ENCODE assay signal across 8 cellular contexts in genomic region chr14:65412881-65413738, GRCh38. TPM values are rescaled to one million over a fixed set of nuclear protein-coding genes. Genes with fewer than 3 reads are reported as not detected.
A peak's percentile ranks its signal among the peaks of the same experiment; 100 is the strongest.
DNase-seq lines count a peak whose midpoint lies in the region; ATAC-seq and TF ChIP-seq lines count a peak whose summit lies in the region.

No MANE protein-coding gene starts in this region.

- peak overlapping the region; percentile 94 to 97 (median 96) for H3K27ac ChIP-seq in esophagus muscularis mucosa (replicated peaks in 1 of 4)
- peak overlapping the region; percentile 73 to 97 (median 92) for H3K27ac ChIP-seq in thyroid gland

- H3K27me3 Mint-ChIP-seq in naive B cell = no peaks in the 10 kb centered on the region

- peak; percentile 39 for ATAC-seq in GM18867 (IDR thresholded peaks at IDR 0.05; ENCODE audit: unreplicated experiment)
- peak; percentile 24 for ATAC-seq in HG03097 (IDR thresholded peaks at IDR 0.05; ENCODE audit: low FRiP score, unreplicated experiment)
- peak; percentile 43 to 50 for ATAC-seq in naive B cell (ENCODE audit: low read depth in 2 of 2)

- no peaks in the 10 kb centered on the region for H3K9me3 ChIP-seq in esophagus muscularis mucosa
- no peaks in the 10 kb centered on the region for H3K9me3 ChIP-seq in thyroid gland

- WGBS in esophagus muscularis mucosa = 2% methylated on average over 27 of the region's 85 CpGs
- 0% methylated on average over 15 to 27 of the region's 85 CpGs for WGBS in thyroid gland, 2 donors

- H3K4me3 ChIP-seq in esophagus muscularis mucosa = peak overlapping the region; percentile 87 to 97 (median 92)
- peak overlapping the region; percentile 51 to 89 (median 89) for H3K4me3 ChIP-seq in thyroid gland (replicated peaks in 1 of 3)

- H3K36me3 Mint-ChIP-seq in naive B cell = no peaks in the 10 kb centered on the region

- peaks cover 15 to 39% (median 17%) of the 10 kb centered on the region in 3 donors for H3K4me1 Mint-ChIP-seq in naive B cell

- H3K4me1 ChIP-seq in esophagus muscularis mucosa = peaks cover 19% of the 10 kb centered on the region in 4 donors
- H3K4me1 ChIP-seq in thyroid gland = peaks cover 4 to 13% of the 10 kb centered on the region in 2 donors

- H3K27me3 ChIP-seq in esophagus muscularis mucosa = no peaks in the 10 kb centered on the region
- H3K27me3 ChIP-seq in thyroid gland = no peaks in the 10 kb centered on the region

- intact Hi-C loops in esophagus muscularis mucosa (cut with DNase I) = loop anchor here (5.0 to 10.0 kb wide), 3 partner anchors 188 to 426 kb away; partner anchors contain the start of gene FNTB
- intact Hi-C loops in thyroid gland (cut with DNase I) = loop anchor here (5.0 to 10.0 kb wide), 3 partner anchors 191 to 542 kb away; no protein-coding TSS in a partner anchor

- no peak for TF ChIP-seq EP300 in esophagus muscularis mucosa (IDR thresholded peaks at IDR 0.05)

- DNase-seq in Ammon's horn (ENCODE audit: low spot score) = peak; percentile 29
- DNase-seq in NCI-H69 (lab: John Stamatoyannopoulos, UW) = peak; percentile 94
- peak; percentile 8 for DNase-seq in activated CD8-positive, alpha-beta memory T cell treated with anti-CD3 and anti-CD28 coated beads, Interleukin-2, amount 50 U/mL, for 1 hour (ENCODE audit: extremely low read depth)
- DNase-seq in esophagus muscularis mucosa (ENCODE audit: extremely low spot score) = peak; percentile 92
- DNase-seq in naive B cell = peak; percentile 73
- DNase-seq in thyroid gland = peak in 1 of 2 donors; percentile 74

- peak overlapping the region; percentile 16 to 97 (median 92) for H3K27ac Mint-ChIP-seq in naive B cell

- no peaks in the 10 kb centered on the region for H3K9me3 Mint-ChIP-seq in naive B cell

- H3K36me3 ChIP-seq in esophagus muscularis mucosa (no peaks in the 10 kb centered on the region), thyroid gland (no peaks in the 10 kb centered on the region)

- TF ChIP-seq POLR2A in esophagus muscularis mucosa (IDR thresholded peaks at IDR 0.05; ENCODE audit: low read depth) (no peak), thyroid gland (IDR thresholded peaks at IDR 0.05) (no peak)

- peak overlapping the region; percentile 94 to 99 (median 99) for H3K4me3 Mint-ChIP-seq in naive B cell

- TF ChIP-seq CTCF in esophagus muscularis mucosa (IDR thresholded peaks at IDR 0.05) (no peak), thyroid gland (IDR thresholded peaks at IDR 0.05) (peak in 1 of 6 experiments; percentile 5)

RNA-seq across cellular contexts. Expression of gene FUT8, which starts 0.6 kb away (rescaled TPM):
- total RNA-seq in esophagus muscularis mucosa = 10 to 100 TPM; 12.8 to 22.2 (median 20.1) TPM
- 10 to 100 TPM in 5 of 6 donors, 1 to 10 TPM in 1; 5.7 to 22.8 (median 16.2) TPM for polyA plus RNA-seq in naive B cell (ENCODE audit: low read depth in 6 of 6)
- 10 to 100 TPM; 29.2 to 55.5 (median 41.1) TPM for total RNA-seq in thyroid gland
